In the genomic region with DNA sequence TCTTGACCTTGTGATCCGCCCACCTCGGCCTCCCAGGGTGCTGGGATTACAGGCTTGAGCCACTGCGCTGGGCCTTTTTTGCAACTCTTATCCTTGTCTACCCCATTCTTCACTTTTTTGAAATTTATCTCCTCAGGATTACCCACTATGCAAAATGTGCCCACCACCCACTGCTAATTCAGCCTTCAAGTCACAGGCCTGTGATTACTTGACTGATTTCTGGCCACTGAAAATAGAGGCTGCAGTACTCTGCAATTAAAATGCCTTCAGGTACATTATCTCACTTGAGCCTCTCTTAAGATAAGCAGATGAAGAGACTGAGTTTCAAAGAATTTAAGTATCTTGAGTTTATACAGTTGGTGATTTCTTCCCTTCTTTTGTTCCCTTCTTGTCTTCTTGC, we compare ENCODE assay signal across 28 cellular contexts.
A peak's percentile ranks its signal among the peaks of the same experiment; 100 is the strongest.
DNase-seq lines count a peak whose midpoint lies in the region; ATAC-seq and TF ChIP-seq lines count a peak whose summit lies in the region.
"Had no signal": no experiment of that assay in that cellular context is flagged by ENCODE, and none has a peak within 500 bp of the region (broad histone marks: within the 10 kb centered on the region; RNA-seq: fewer than 3 reads in every experiment).

No MANE protein-coding gene starts in this region.

- peak; percentile 7 for DNase-seq in NCI-H2227 (lab: John Stamatoyannopoulos, UW; ENCODE audit: unreplicated experiment)
- DNase-seq in endodermal cell = peak; percentile 73
- peak; percentile 6 for DNase-seq in stimulated activated naive B cell treated with anti-CD40 and anti-IgM and Interleukin-4, amounts not matched to agents 10 μg/mL and 1 μg/mL and 100 μg/mL, for 72 hours
- no peak for DNase-seq in activated naive CD4-positive, alpha-beta T cell treated with anti-CD3 and anti-CD28 coated beads, Interleukin-2, amount 50 U/mL, for 72 hours (ENCODE audit: low spot score in 2 of 2)
- no peak for DNase-seq in left lobe of liver (ENCODE audit: low spot score)
- no peak for DNase-seq in effector CD4-positive, alpha-beta T cell
- DNase-seq: CD8-positive, alpha-beta T cell; DMS 273 treated with DMSO at 0.1 percent for 48 hours; DMS79; EL; GF-D8; GM23248; H9; IMR-90; KG1; NCI-H1092; NCI-H1417 treated with DMSO at 0.1 percent for 48 hours; NCI-H1694 treated with DMSO at 0.1 percent for 48 hours; NCI-H2081 treated with DMSO at 0.1 percent for 48 hours; NCI-H2171; NCI-H524; NCI-H774; NK-92 treated with Interleukin-12 subunit alpha and Interleukin-12 subunit beta, amount 100 ng/mL, for 24 hours; SK-N-SH; SW 1271 had no signal

- H3K27ac ChIP-seq in C4-2B = peak overlapping the region; percentile 77
- no peak overlapping the region for H3K27ac ChIP-seq in endodermal cell (ENCODE audit: low read depth, low read length)
- H3K27ac ChIP-seq: GM23248 had no signal

- no peaks in the 10 kb centered on the region for H3K9me3 Mint-ChIP-seq in endodermal cell
- no peaks in the 10 kb centered on the region for H3K9me3 Mint-ChIP-seq in stimulated activated naive B cell treated with anti-CD40 and anti-IgM and Interleukin-4, amounts not matched to agents 10 μg/mL and 1 μg/mL and 100 μg/mL, for 72 hours
- no peaks in the 10 kb centered on the region for H3K9me3 Mint-ChIP-seq in activated naive CD4-positive, alpha-beta T cell treated with anti-CD3 and anti-CD28 coated beads, Interleukin-2, amount 50 U/mL, for 72 hours
- H3K9me3 Mint-ChIP-seq: CD8-positive, alpha-beta T cell had no signal

- no peaks in the 10 kb centered on the region for H3K36me3 Mint-ChIP-seq in endodermal cell (ENCODE audit: low read depth)
- H3K36me3 Mint-ChIP-seq in stimulated activated naive B cell treated with anti-CD40 and anti-IgM and Interleukin-4, amounts not matched to agents 10 μg/mL and 1 μg/mL and 100 μg/mL, for 72 hours = peaks cover 0 to 3% of the 10 kb centered on the region in 2 donors
- H3K36me3 Mint-ChIP-seq in activated naive CD4-positive, alpha-beta T cell treated with anti-CD3 and anti-CD28 coated beads, Interleukin-2, amount 50 U/mL, for 72 hours = no peaks in the 10 kb centered on the region
- H3K36me3 Mint-ChIP-seq: CD8-positive, alpha-beta T cell had no signal

- peaks cover 9% of the 10 kb centered on the region for H3K4me1 ChIP-seq in endodermal cell (ENCODE audit: control insufficient read depth, insufficient read depth, low read length)

- no peak overlapping the region for H3K4me3 Mint-ChIP-seq in endodermal cell
- no peak overlapping the region for H3K4me3 Mint-ChIP-seq in stimulated activated naive B cell treated with anti-CD40 and anti-IgM and Interleukin-4, amounts not matched to agents 10 μg/mL and 1 μg/mL and 100 μg/mL, for 72 hours
- H3K4me3 Mint-ChIP-seq: CD8-positive, alpha-beta T cell; H9 had no signal

- H3K27me3 ChIP-seq in endodermal cell (ENCODE audit: control insufficient read depth, insufficient read depth, low read length, poor library complexity, severe bottlenecking) = peaks cover 4% of the 10 kb centered on the region

- peak overlapping the region; percentile 74 for H3K27ac Mint-ChIP-seq in endodermal cell
- no peak overlapping the region for H3K27ac Mint-ChIP-seq in stimulated activated naive B cell treated with anti-CD40 and anti-IgM and Interleukin-4, amounts not matched to agents 10 μg/mL and 1 μg/mL and 100 μg/mL, for 72 hours
- H3K27ac Mint-ChIP-seq in activated naive CD4-positive, alpha-beta T cell treated with anti-CD3 and anti-CD28 coated beads, Interleukin-2, amount 50 U/mL, for 72 hours = no peak overlapping the region

- ATAC-seq in stimulated activated naive B cell treated with anti-CD40 and anti-IgM and Interleukin-4, amounts not matched to agents 10 μg/mL and 1 μg/mL and 100 μg/mL, for 72 hours (replicated peaks) = peak in 1 of 2 donors; percentile 41
- ATAC-seq in activated naive CD4-positive, alpha-beta T cell treated with anti-CD3 and anti-CD28 coated beads, Interleukin-2, amount 50 U/mL, for 72 hours = no peak
- ATAC-seq in HG02623 (IDR thresholded peaks at IDR 0.05; ENCODE audit: unreplicated experiment) = no peak
- no peak for ATAC-seq in left lobe of liver
- ATAC-seq: PC-3 had no signal

- peaks cover 30% of the 10 kb centered on the region for H3K27me3 Mint-ChIP-seq in endodermal cell (ENCODE audit: insufficient read depth)
- H3K27me3 Mint-ChIP-seq in stimulated activated naive B cell treated with anti-CD40 and anti-IgM and Interleukin-4, amounts not matched to agents 10 μg/mL and 1 μg/mL and 100 μg/mL, for 72 hours = no peaks in the 10 kb centered on the region

- H3K36me3 ChIP-seq in endodermal cell (ENCODE audit: control insufficient read depth, insufficient read depth, low read length) = no peaks in the 10 kb centered on the region

- no peaks in the 10 kb centered on the region for H3K9me3 ChIP-seq in endodermal cell (ENCODE audit: control insufficient read depth, low read length)
- H3K9me3 ChIP-seq: SK-N-SH had no signal

- no peak overlapping the region for H3K9ac ChIP-seq in endodermal cell (ENCODE audit: extremely low read depth, low read length, poor library complexity, severe bottlenecking)
- H3K9ac ChIP-seq: GM23248, SK-N-SH had no signal

- H3K4me3 ChIP-seq in endodermal cell (ENCODE audit: low read length) = no peak overlapping the region
- H3K4me3 ChIP-seq: GM23248 had no signal

- 36 to 78% methylated on average over 3 of the region's 3 CpGs for WGBS in endodermal cell (ENCODE audit: insufficient coverage in 1 of 2, insufficient read length in 1 of 2), 2 experiments

- TF ChIP-seq CTCF in C4-2B (conservative IDR thresholded peaks at IDR 0.05) = no peak
- no peak for TF ChIP-seq CTCF in endodermal cell (conservative IDR thresholded peaks at IDR 0.05)

- H3K4me1 Mint-ChIP-seq in endodermal cell = peaks cover 57% of the 10 kb centered on the region
- H3K4me1 Mint-ChIP-seq in stimulated activated naive B cell treated with anti-CD40 and anti-IgM and Interleukin-4, amounts not matched to agents 10 μg/mL and 1 μg/mL and 100 μg/mL, for 72 hours = peaks cover 23 to 26% of the 10 kb centered on the region in 2 donors

Comparison
In these comparisons a context has a peak if more than half of its experiments do, and no peak if none do; other contexts are left out.
1. DNase-seq: peak in NCI-H2227 (single experiment), endodermal cell (single experiment) and stimulated activated naive B cell treated with anti-CD40 and anti-IgM and Interleukin-4, amounts not matched to agents 10 μg/mL and 1 μg/mL and 100 μg/mL, for 72 hours (single experiment); none in activated naive CD4-positive, alpha-beta T cell treated with anti-CD3 and anti-CD28 coated beads, Interleukin-2, amount 50 U/mL, for 72 hours (0 of 2), left lobe of liver (single experiment) and effector CD4-positive, alpha-beta T cell (single experiment).